Comparison of ENCODE assay signal across 19 cellular contexts in genomic region chr14:26128931-26129674, GRCh38.
DNase-seq lines count a peak whose midpoint lies in the region; ATAC-seq, FAIRE-seq and TF ChIP-seq lines count a peak whose summit lies in the region.
"Had no signal": no experiment of that assay in that cellular context is flagged by ENCODE, and none has a peak within 500 bp of the region (broad histone marks: within the 10 kb centered on the region; RNA-seq: fewer than 3 reads in every experiment).

No MANE protein-coding gene starts in this region.

- H3K4me1 ChIP-seq in right lobe of liver: no peaks in the 10 kb centered on the region
- no peaks in the 10 kb centered on the region for H3K4me1 ChIP-seq in HepG2 (ENCODE audit: insufficient read depth, low read length)
- no peaks in the 10 kb centered on the region for H3K4me1 ChIP-seq in mesodermal cell (ENCODE audit: control insufficient read depth, insufficient read depth, low read length, poor library complexity, severe bottlenecking)
- H3K4me1 ChIP-seq: left ventricle myocardium inferior, parathyroid adenoma, SJSA1 had no signal

- no peak for TF ChIP-seq RAD21 in HepG2 (CRISPR knock-in tag; IDR thresholded peaks at IDR 0.05)

- H3K4me3 ChIP-seq in right lobe of liver: no peak overlapping the region
- no peak overlapping the region for H3K4me3 ChIP-seq in HepG2 (replicated peaks in 1 of 3; ENCODE audit: insufficient read depth in 1 of 3, low read depth in 2 of 3, low read length in 3 of 3)
- no peak overlapping the region for H3K4me3 ChIP-seq in dorsolateral prefrontal cortex
- H3K4me3 ChIP-seq in mesodermal cell (ENCODE audit: extremely low read depth, insufficient read depth, low read length, poor library complexity, severe bottlenecking): no peak overlapping the region
- H3K4me3 ChIP-seq: left ventricle myocardium inferior, SJSA1 had no signal

- H3K4me2 ChIP-seq in HepG2 (ENCODE audit: low read depth, low read length): no peak overlapping the region

- no peak overlapping the region for H2AFZ ChIP-seq in HepG2 (ENCODE audit: low read length)
- H2AFZ ChIP-seq: parathyroid adenoma had no signal

- no peak for TF ChIP-seq CTCF in right lobe of liver (IDR thresholded peaks at IDR 0.05)
- no peak for TF ChIP-seq CTCF in HepG2 (CRISPR knock-in tag; IDR thresholded peaks at IDR 0.05)
- no peak for TF ChIP-seq CTCF in dorsolateral prefrontal cortex (IDR thresholded peaks at IDR 0.05 in 54 of 56, conservative IDR thresholded peaks at IDR 0.05 in 2 of 56; ENCODE audit: low read depth in 1 of 56, partially characterized antibody in 56 of 56)

- no peaks in the 10 kb centered on the region for H3K36me3 ChIP-seq in right lobe of liver
- H3K36me3 ChIP-seq in HepG2 (replicated peaks in 1 of 2; ENCODE audit: control insufficient read depth in 1 of 2, insufficient read depth in 2 of 2, low read length in 2 of 2): no peaks in the 10 kb centered on the region
- no peaks in the 10 kb centered on the region for H3K36me3 ChIP-seq in mesodermal cell (ENCODE audit: control insufficient read depth, insufficient read depth, low read length)
- H3K36me3 ChIP-seq: left ventricle myocardium inferior, SJSA1 had no signal

- no peak for FAIRE-seq in HepG2 (lab: Jason Lieb, UNC)
- FAIRE-seq: D721Med, H54 had no signal

- no peak overlapping the region for H3K9ac ChIP-seq in HepG2 (ENCODE audit: insufficient read depth, low read depth, low read length)
- H3K9ac ChIP-seq: parathyroid adenoma had no signal

- no peaks in the 10 kb centered on the region for H3K9me3 ChIP-seq in right lobe of liver
- peaks cover 100% of the 10 kb centered on the region for H3K9me3 ChIP-seq in HepG2 (ENCODE audit: low read length)
- no peaks in the 10 kb centered on the region for H3K9me3 ChIP-seq in mesodermal cell (ENCODE audit: control insufficient read depth, low read length)
- H3K9me3 ChIP-seq: left ventricle myocardium inferior, SJSA1 had no signal

- peak overlapping the region in 1 of 3 donors; percentile 23 for H3K27ac ChIP-seq in right lobe of liver
- no peak overlapping the region for H3K27ac ChIP-seq in HepG2 (ENCODE audit: extremely low read length, insufficient read depth, low read length)
- H3K27ac ChIP-seq in dorsolateral prefrontal cortex: peak overlapping the region in 31 of 59 donors; percentile 1 to 79 (median 47)
- H3K27ac ChIP-seq in mesodermal cell (ENCODE audit: low read depth, low read length, severe bottlenecking): peak overlapping the region; percentile 63
- H3K27ac ChIP-seq: left ventricle myocardium inferior, parathyroid adenoma, SJSA1 had no signal

- DNase-seq in right lobe of liver: no peak
- DNase-seq in HepG2 (ENCODE audit: low spot score): no peak
- DNase-seq in dorsolateral prefrontal cortex: peak in 1 of 10 donors; percentile 3
- no peak for DNase-seq in stimulated activated naive CD4-positive, alpha-beta T cell (lab: John Stamatoyannopoulos, UW)
- no peak for DNase-seq in activated CD4-positive, CD25-positive, alpha-beta regulatory T cell treated with anti-CD3 and anti-CD28 coated beads, Interleukin-2, amount 50 U/mL, for 72 hours
- no peak for DNase-seq in SHP77 (lab: John Stamatoyannopoulos, UW)
- DNase-seq: activated naive CD8-positive, alpha-beta T cell treated with anti-CD3 and anti-CD28 coated beads for 36 hours; erythroblast; left ventricle myocardium inferior; NCI-H1436; NCI-H82; stimulated activated naive CD8-positive, alpha-beta T cell treated with anti-CD3 and anti-CD28 coated beads, Interleukin-15, amount 100 ng/mL, for 72 hours; T1000 had no signal

- intact Hi-C loops in right lobe of liver (cut with DNase I): no loop called here
- intact Hi-C loops in HepG2 (cut with micrococcal nuclease; ENCODE audit: unreplicated experiment): no loop called here
- intact Hi-C loops in dorsolateral prefrontal cortex (cut with DNase I): no loop called here

- peak; percentile 30 to 66 (median 46) for ATAC-seq in right lobe of liver
- no peak for ATAC-seq in HepG2
- ATAC-seq in HG02642 (IDR thresholded peaks at IDR 0.05; ENCODE audit: poor library complexity, unreplicated experiment): no peak
- ATAC-seq: stimulated activated naive CD8-positive, alpha-beta T cell treated with anti-CD3 and anti-CD28 coated beads, Interleukin-15, amount 100 ng/mL, for 72 hours had no signal

- no peaks in the 10 kb centered on the region for H3K79me2 ChIP-seq in HepG2 (ENCODE audit: insufficient read depth, low read length)
- H3K79me2 ChIP-seq: parathyroid adenoma had no signal

- 38% methylated on average over 4 of the region's 4 CpGs for WGBS in right lobe of liver (ENCODE audit: insufficient coverage, low coverage, low lambda C conversion rate, missing lambda C conversion rate)
- 30% methylated on average over 4 of the region's 4 CpGs for WGBS in HepG2 (ENCODE audit: low lambda C conversion rate)
- 78% methylated on average over 2 of the region's 4 CpGs; no CpG with 5 or more reads in 1 of the 2 experiments for WGBS in mesodermal cell (ENCODE audit: insufficient coverage in 2 of 2), 2 experiments

- in situ Hi-C loops in HepG2 (cut with HindIII; ENCODE audit: extremely low pct_ligation_motif_present, low pct_unique_long_range_greater_than_20kb): no loop called here

- CTCF ChIA-PET in HepG2 (lab: Yijun Ruan, JAX; ENCODE audit: low intra/inter-chr PET ratio, low total read pairs): no interaction called here

- no peaks in the 10 kb centered on the region for H4K20me1 ChIP-seq in HepG2 (ENCODE audit: insufficient read depth, low read length)

- no TSS peak for BruUV-seq in HepG2 (replicated peaks; lab: Mats Ljungman, UMichigan)

- POLR2A ChIA-PET in HepG2 (lab: Yijun Ruan, JAX): no interaction called here

- H3K27me3 ChIP-seq in right lobe of liver (no peaks in the 10 kb centered on the region), HepG2 (ENCODE audit: control insufficient read depth in 1 of 2, insufficient read depth in 2 of 2, low read length in 2 of 2) (no peaks in the 10 kb centered on the region), dorsolateral prefrontal cortex (no peaks in the 10 kb centered on the region)
- H3K27me3 ChIP-seq: SJSA1 had no signal

- no peak for TF ChIP-seq POLR2A in right lobe of liver (IDR thresholded peaks at IDR 0.05)
- no peak for TF ChIP-seq POLR2A in HepG2 (IDR thresholded peaks at IDR 0.05; ENCODE audit: insufficient read depth in 1 of 2, low read depth in 2 of 2, low read length in 2 of 2)

- TF ChIP-seq EP300 in HepG2 (IDR thresholded peaks at IDR 0.05; ENCODE audit: low read depth in 2 of 2, low read length in 2 of 2) (no peak), HepG2 (CRISPR knock-in tag; IDR thresholded peaks at IDR 0.05; ENCODE audit: borderline replicate concordance) (no peak)

TF ChIP-seq in HepG2, 621 proteins besides CTCF, POLR2A, EP300 and RAD21:
- no peak for TF ChIP-seq ZNF770 (CRISPR knock-in tag; IDR thresholded peaks at IDR 0.05)

Comparison
In these comparisons a context has a peak if more than half of its experiments do, and no peak if none do; other contexts are left out.
1. ATAC-seq: peak in right lobe of liver (4 of 4); none in HepG2 (single experiment) and HG02642 (single experiment).